In genomic region chr3:149812606-149813366, GRCh38 we compare ENCODE assay signal across 8 cellular contexts. TPM values are rescaled to one million over a fixed set of nuclear protein-coding genes. Genes with fewer than 3 reads are reported as not detected.
DNase-seq lines count a peak whose midpoint lies in the region; ATAC-seq and TF ChIP-seq lines count a peak whose summit lies in the region.

TSS of gene RNF13 (plus strand) at chr3:149813215. CDS start at chr3:149846027, 32,812 bp downstream.

- H3K9me2 ChIP-seq in OCI-LY1 (ENCODE audit: low read depth, low read length) = no peaks in the 10 kb centered on the region

- 0 out of 2 replicates have a peak, but pooled peaks cover 9% of the 10 kb centered on the region for H3K36me3 ChIP-seq in OCI-LY1 (ENCODE audit: insufficient read depth, low read length)
- no peaks in the 10 kb centered on the region for H3K36me3 ChIP-seq in mesodermal cell (ENCODE audit: control insufficient read depth, insufficient read depth, low read length)

- no peaks in the 10 kb centered on the region for H4K20me1 ChIP-seq in OCI-LY1 (ENCODE audit: insufficient read depth, low read length)

- H3K4me2 ChIP-seq in OCI-LY1 (ENCODE audit: low read length) = peak within 1 kb of the TSS; percentile 69

- peaks cover 42% of the 10 kb centered on the region for H3K79me2 ChIP-seq in OCI-LY1 (ENCODE audit: insufficient read depth, low read length)

- H3K27me3 ChIP-seq in OCI-LY1 (ENCODE audit: insufficient read depth, low read length) = no peaks in the 10 kb centered on the region

- TF ChIP-seq CTCF in OCI-LY1 (IDR thresholded peaks at IDR 0.05; ENCODE audit: low read length) = no peak

- H2AFZ ChIP-seq in OCI-LY1 (ENCODE audit: low read length) = peak within 1 kb of the TSS; percentile 98

- H3K27ac ChIP-seq in OCI-LY1 (ENCODE audit: low read depth, low read length, poor library complexity, severe bottlenecking) (peak within 1 kb of the TSS; percentile 81), mesodermal cell (ENCODE audit: low read depth, low read length, severe bottlenecking) (peak within 1 kb of the TSS; percentile 85)

- DNase-seq in DMS 273 (lab: John Stamatoyannopoulos, UW; ENCODE audit: unreplicated experiment) (peak; percentile 98), HuH-7 (ENCODE audit: low spot score) (peak; percentile 73)
- DNase-seq in activated CD8-positive, alpha-beta memory T cell treated with anti-CD3 and anti-CD28 coated beads, Interleukin-2, amount 50 U/mL, for 4 hours = peak; percentile 93
- DNase-seq in stimulated activated CD8-positive, alpha-beta memory T cell treated with anti-CD3 and anti-CD28 coated beads, Interleukin-15, amount 100 ng/mL, for 24 hours (ENCODE audit: low read depth) = peak; percentile 79

- no peaks in the 10 kb centered on the region for H3K9me3 ChIP-seq in OCI-LY1 (ENCODE audit: low read length)
- no peaks in the 10 kb centered on the region for H3K9me3 ChIP-seq in mesodermal cell (ENCODE audit: control insufficient read depth, low read length)

- peak within 1 kb of the TSS; percentile 90 for H3K9ac ChIP-seq in OCI-LY1 (ENCODE audit: low read length)

- 1% methylated on average over 43 to 51 of the region's 56 CpGs for WGBS in mesodermal cell (ENCODE audit: insufficient coverage in 2 of 2), 2 experiments

- ATAC-seq in GM21526 (IDR thresholded peaks at IDR 0.05; ENCODE audit: low FRiP score, unreplicated experiment) = peak; percentile 92

- in situ Hi-C loops in endometrial microvascular endothelial cells (cut with HindIII; ENCODE audit: inconsistent ontology term, low pct_unique_long_range_greater_than_20kb, low sequenced_read_pairs) = no loop called here

- H3K4me1 ChIP-seq in OCI-LY1 (ENCODE audit: insufficient read depth, low read length, severe bottlenecking) (peaks cover 41% of the 10 kb centered on the region), mesodermal cell (ENCODE audit: control insufficient read depth, insufficient read depth, low read length, poor library complexity, severe bottlenecking) (peaks cover 8% of the 10 kb centered on the region)

- no peaks in the 10 kb centered on the region for H3F3A ChIP-seq in OCI-LY1 (ENCODE audit: insufficient read depth, low read length)

- H3K4me3 ChIP-seq in OCI-LY1 (ENCODE audit: low read depth, low read length, poor library complexity, severe bottlenecking) (peak within 1 kb of the TSS; percentile 73), mesodermal cell (ENCODE audit: extremely low read depth, insufficient read depth, low read length, poor library complexity, severe bottlenecking) (peak within 1 kb of the TSS; percentile 77)

RNA-seq across cellular contexts. Expression of gene RNF13, which starts in this region (rescaled TPM):
- total RNA-seq in endometrial microvascular endothelial cells (ENCODE audit: inconsistent ontology term) = 47.9 TPM
- 31.0 TPM for polyA plus RNA-seq in mesodermal cell (2013, experiment 1 of 2)
- 33.5 TPM for polyA plus RNA-seq in mesodermal cell (2013, experiment 2 of 2)

Comparison
In these comparisons a context has a peak if more than half of its experiments do, and no peak if none do; other contexts are left out.
1. Peak in every context shown above with its lines: DNase-seq, ATAC-seq, H3K4me3 ChIP-seq and H3K27ac ChIP-seq.